ENCODE assay signal across 34 cellular contexts in the genomic region with DNA sequence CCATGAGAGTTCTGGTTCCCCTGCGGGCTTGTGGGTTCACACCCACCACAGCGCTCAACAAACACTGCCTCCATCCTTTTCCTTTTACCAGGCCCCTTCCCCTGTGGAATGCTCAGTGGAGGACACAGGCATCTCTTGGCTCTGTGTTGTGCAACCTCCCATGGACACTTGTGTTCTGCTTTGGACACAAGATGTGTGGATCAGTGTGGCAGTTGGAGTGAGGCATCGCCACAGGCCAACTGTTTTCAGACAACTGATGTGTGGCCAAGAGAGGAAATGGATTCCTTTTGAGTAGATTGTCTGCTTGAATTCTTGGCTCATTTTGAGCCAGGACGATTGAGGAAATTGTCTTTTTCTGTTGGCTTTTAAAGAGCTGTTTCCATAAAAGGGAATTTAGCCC. TPM values are rescaled to one million over a fixed set of nuclear protein-coding genes. Genes with fewer than 3 reads are reported as not detected.
"Had no signal": no experiment of that assay in that cellular context is flagged by ENCODE, and none has a peak within 500 bp of the region (broad histone marks: within the 10 kb centered on the region; RNA-seq: fewer than 3 reads in every experiment).

No MANE protein-coding gene starts in this region.

- H3K4me1 Mint-ChIP-seq: mesothelial cell of epicardium; naive thymus-derived CD4-positive, alpha-beta T cell; nephron had no signal

- H3K9me3 Mint-ChIP-seq: dendritic cell treated with granulocyte-macrophage colony-stimulating factor and Interleukin-4, amounts not matched to agents 40 ng/mL and 50 ng/mL, for 4 days; mesothelial cell of epicardium; naive thymus-derived CD4-positive, alpha-beta T cell; nephron; stimulated activated naive B cell treated with anti-CD40 and anti-IgM and Interleukin-4, amounts not matched to agents 10 μg/mL and 1 μg/mL and 100 μg/mL, for 72 hours; stimulated activated naive CD8-positive, alpha-beta T cell treated with anti-CD3 and anti-CD28 coated beads, Interleukin-15, Interleukin-2, amounts not matched to agents 100 ng/mL and 50 ng/mL, for 24 hours had no signal

- H3K27me3 ChIP-seq: colonic mucosa, gastrocnemius medialis, neural progenitor cell, tibial nerve, upper lobe of left lung had no signal

- H3K4me2 ChIP-seq: neural progenitor cell had no signal

- DNase-seq: colonic mucosa; effector CD8-positive, alpha-beta T cell; endodermal cell; foreskin fibroblast; gastrocnemius medialis; head of caudate nucleus; kidney; mesenchymal stem cell; mucosa of descending colon; naive thymus-derived CD4-positive, alpha-beta T cell; nucleus accumbens; psoas muscle; right cardiac atrium; small intestine; stimulated activated CD4-positive, alpha-beta T cell treated with anti-CD3 and anti-CD28 coated beads, Interleukin-15, amount 100 ng/mL, for 24 hours; stimulated activated CD4-positive, alpha-beta T cell treated with anti-CD3 and anti-CD28 coated beads, Interleukin-2, amount 100 ng/mL, for 48 hours; stimulated activated naive B cell treated with anti-CD40 and anti-IgM and Interleukin-4, amounts not matched to agents 10 μg/mL and 1 μg/mL and 100 μg/mL, for 72 hours; upper lobe of left lung had no signal

- H3K27ac ChIP-seq: colonic mucosa, epithelial cell of prostate, gastrocnemius medialis, neural progenitor cell, psoas muscle, thoracic aorta, tibial nerve, upper lobe of left lung had no signal

- H3K36me3 ChIP-seq: colonic mucosa, gastrocnemius medialis, neural progenitor cell, thoracic aorta, tibial nerve, upper lobe of left lung had no signal

- FAIRE-seq: kidney, small intestine, urothelium cell line had no signal

- H3K4me3 ChIP-seq: colonic mucosa, gastrocnemius medialis, lung, mucosa of descending colon, neural progenitor cell, psoas muscle, thoracic aorta, tibial nerve, upper lobe of left lung had no signal

- H3K27ac Mint-ChIP-seq: dendritic cell treated with granulocyte-macrophage colony-stimulating factor and Interleukin-4, amounts not matched to agents 40 ng/mL and 50 ng/mL, for 4 days; endodermal cell; mesothelial cell of epicardium; naive thymus-derived CD4-positive, alpha-beta T cell; neural progenitor cell; stimulated activated naive B cell treated with anti-CD40 and anti-IgM and Interleukin-4, amounts not matched to agents 10 μg/mL and 1 μg/mL and 100 μg/mL, for 72 hours; stimulated activated naive CD8-positive, alpha-beta T cell treated with anti-CD3 and anti-CD28 coated beads, Interleukin-15, Interleukin-2, amounts not matched to agents 100 ng/mL and 50 ng/mL, for 24 hours had no signal

- H3K36me3 Mint-ChIP-seq: mesothelial cell of epicardium; naive thymus-derived CD4-positive, alpha-beta T cell; neural progenitor cell; stimulated activated naive B cell treated with anti-CD40 and anti-IgM and Interleukin-4, amounts not matched to agents 10 μg/mL and 1 μg/mL and 100 μg/mL, for 72 hours had no signal

- H3K27me3 Mint-ChIP-seq: stimulated activated naive CD8-positive, alpha-beta T cell treated with anti-CD3 and anti-CD28 coated beads, Interleukin-15, Interleukin-2, amounts not matched to agents 100 ng/mL and 50 ng/mL, for 24 hours had no signal

- H3K9ac ChIP-seq: neural progenitor cell had no signal

- H3K4me1 ChIP-seq: colonic mucosa, gastrocnemius medialis, neural progenitor cell, psoas muscle, tibial nerve, upper lobe of left lung had no signal

- H3K9me3 ChIP-seq: colonic mucosa, gastrocnemius medialis, mucosa of descending colon, psoas muscle, thoracic aorta, tibial nerve, upper lobe of left lung had no signal

- H2AFZ ChIP-seq: neural progenitor cell had no signal

- ATAC-seq: esophagus mucosa; gastrocnemius medialis; left lobe of liver; mucosa of descending colon; naive thymus-derived CD4-positive, alpha-beta T cell; psoas muscle; right cardiac atrium; stimulated activated naive B cell treated with anti-CD40 and anti-IgM and Interleukin-4, amounts not matched to agents 10 μg/mL and 1 μg/mL and 100 μg/mL, for 72 hours had no signal

- H3K4me3 Mint-ChIP-seq: dendritic cell treated with granulocyte-macrophage colony-stimulating factor and Interleukin-4, amounts not matched to agents 40 ng/mL and 50 ng/mL, for 4 days; endodermal cell; mesothelial cell of epicardium; naive thymus-derived CD4-positive, alpha-beta T cell; nephron; neural progenitor cell; stimulated activated naive B cell treated with anti-CD40 and anti-IgM and Interleukin-4, amounts not matched to agents 10 μg/mL and 1 μg/mL and 100 μg/mL, for 72 hours; stimulated activated naive CD8-positive, alpha-beta T cell treated with anti-CD3 and anti-CD28 coated beads, Interleukin-15, Interleukin-2, amounts not matched to agents 100 ng/mL and 50 ng/mL, for 24 hours had no signal

RNA-seq across cellular contexts. Expression of a gene that starts 26.8 kb away (rescaled TPM):
- total RNA-seq: colonic mucosa; endodermal cell; esophagus mucosa; gastrocnemius medialis; glomerular endothelial cell; kidney; left lobe of liver; liver; lung; mesothelial cell of epicardium; mucosa of descending colon; naive thymus-derived CD4-positive, alpha-beta T cell; osteocyte; psoas muscle; renal cortical epithelial cell; right cardiac atrium; thoracic aorta; tibial nerve; upper lobe of left lung had no signal
- polyA plus RNA-seq: liver; lung; naive thymus-derived CD4-positive, alpha-beta T cell; psoas muscle; right cardiac atrium; small intestine had no signal

RNA-seq across cellular contexts. Expression of a gene that starts 50.6 kb away (rescaled TPM):
- total RNA-seq: colonic mucosa; endodermal cell; esophagus mucosa; gastrocnemius medialis; glomerular endothelial cell; kidney; left lobe of liver; liver; lung; mesothelial cell of epicardium; mucosa of descending colon; naive thymus-derived CD4-positive, alpha-beta T cell; osteocyte; psoas muscle; renal cortical epithelial cell; right cardiac atrium; thoracic aorta; tibial nerve; upper lobe of left lung had no signal
- polyA plus RNA-seq: liver; lung; naive thymus-derived CD4-positive, alpha-beta T cell; psoas muscle; right cardiac atrium; small intestine had no signal
